In genomic region chr16:81214745-81215166, GRCh38 we compare ENCODE assay signal across 10 cellular contexts. TPM values are rescaled to one million over a fixed set of nuclear protein-coding genes. Genes with fewer than 3 reads are reported as not detected.
DNase-seq lines count a peak whose midpoint lies in the region; ATAC-seq and TF ChIP-seq lines count a peak whose summit lies in the region.
"Had no signal": no experiment of that assay in that cellular context is flagged by ENCODE, and none has a peak within 500 bp of the region (broad histone marks: within the 10 kb centered on the region; RNA-seq: fewer than 3 reads in every experiment).

No MANE protein-coding gene starts in this region.

- peaks cover 9% of the 10 kb centered on the region for H3K27me3 Mint-ChIP-seq in Calu3 (ENCODE audit: unreplicated experiment)
- peaks cover 15% of the 10 kb centered on the region for H3K27me3 Mint-ChIP-seq in activated CD8-positive, alpha-beta memory T cell treated with anti-CD3 and anti-CD28 coated beads, Interleukin-2, amount 10 ng/mL, durations not matched to agents 7 days and 5 days

- no peak overlapping the region for H3K4me3 Mint-ChIP-seq in Calu3 (ENCODE audit: low read depth, unreplicated experiment)
- H3K4me3 Mint-ChIP-seq in activated CD8-positive, alpha-beta memory T cell treated with anti-CD3 and anti-CD28 coated beads, Interleukin-2, amount 10 ng/mL, durations not matched to agents 7 days and 5 days: no peak overlapping the region

- CTCF ChIA-PET in Calu3 (lab: Charles Lee): interaction anchor here (0.6 to 0.9 kb wide), 2 partner anchors 10 to 18 kb away, joined by 3 to 6 read pairs; no protein-coding TSS in a partner anchor
- CTCF ChIA-PET in HEK293T (lab: Yijun Ruan, JAX): interaction anchor here (2.4 kb wide), 1 partner anchor 10 kb away, joined by 7 read pairs; no protein-coding TSS in a partner anchor
- CTCF ChIA-PET in activated CD8-positive, alpha-beta memory T cell treated with anti-CD3 and anti-CD28 coated beads, Interleukin-2, amount 10 ng/mL, durations not matched to agents 7 days and 5 days (lab: Charles Lee): no interaction called here

- no peaks in the 10 kb centered on the region for H3K9me3 Mint-ChIP-seq in Calu3 (ENCODE audit: low read depth, unreplicated experiment)
- H3K9me3 Mint-ChIP-seq in activated CD8-positive, alpha-beta memory T cell treated with anti-CD3 and anti-CD28 coated beads, Interleukin-2, amount 10 ng/mL, durations not matched to agents 7 days and 5 days (ENCODE audit: low read depth): no peaks in the 10 kb centered on the region

- no peaks in the 10 kb centered on the region for H3K36me3 Mint-ChIP-seq in Calu3 (ENCODE audit: insufficient read depth, unreplicated experiment)
- H3K36me3 Mint-ChIP-seq in activated CD8-positive, alpha-beta memory T cell treated with anti-CD3 and anti-CD28 coated beads, Interleukin-2, amount 10 ng/mL, durations not matched to agents 7 days and 5 days: no peaks in the 10 kb centered on the region

- ATAC-seq in left lobe of liver (peak; percentile 83), HG02852 (IDR thresholded peaks at IDR 0.05; ENCODE audit: unreplicated experiment) (no peak), sciatic nerve (no peak)
- ATAC-seq in activated CD8-positive, alpha-beta memory T cell treated with anti-CD3 and anti-CD28 coated beads, Interleukin-2, amount 10 ng/mL, durations not matched to agents 7 days and 5 days: no peak

- no peaks in the 10 kb centered on the region for H3K4me1 Mint-ChIP-seq in Calu3 (ENCODE audit: low read depth, unreplicated experiment)
- H3K4me1 Mint-ChIP-seq in activated CD8-positive, alpha-beta memory T cell treated with anti-CD3 and anti-CD28 coated beads, Interleukin-2, amount 10 ng/mL, durations not matched to agents 7 days and 5 days: no peaks in the 10 kb centered on the region

- no TSS peak for BruUV-seq in Calu3 (replicated peaks; lab: Mats Ljungman, UMichigan)

- H3K27ac Mint-ChIP-seq in Calu3 (ENCODE audit: unreplicated experiment): no peak overlapping the region
- no peak overlapping the region for H3K27ac Mint-ChIP-seq in activated CD8-positive, alpha-beta memory T cell treated with anti-CD3 and anti-CD28 coated beads, Interleukin-2, amount 10 ng/mL, durations not matched to agents 7 days and 5 days

- POLR2A ChIA-PET in HEK293T (lab: Yijun Ruan, JAX): no interaction called here

- intact Hi-C loops in Calu3 (cut with micrococcal nuclease; ENCODE audit: unreplicated experiment): loop anchor here (10.0 kb wide), 1 partner anchor 100 kb away; the partner anchor contains the start of gene GAN
- intact Hi-C loops in sciatic nerve (cut with DNase I): no loop called here

- DNase-seq in Calu3 (peak; percentile 70), HEK293T (ENCODE audit: extremely low spot score) (peak; percentile 28), amniotic epithelial cell (ENCODE audit: low read depth) (peak; percentile 13), left lobe of liver (ENCODE audit: low spot score) (no peak), sciatic nerve (ENCODE audit: low spot score) (no peak), activated gamma-delta T cell (lab: John Stamatoyannopoulos, UW) (no peak)
- DNase-seq in activated CD8-positive, alpha-beta memory T cell treated with anti-CD3 and anti-CD28 coated beads, Interleukin-2, amount 10 ng/mL, durations not matched to agents 7 days and 5 days: no peak
- DNase-seq: stimulated activated naive CD4-positive, alpha-beta T cell had no signal

- TF ChIP-seq CTCF in Calu3 (IDR thresholded peaks at IDR 0.05; ENCODE audit: unreplicated experiment): no peak

TF ChIP-seq in HEK293T, 16 proteins besides CTCF, POLR2A, EP300 and RAD21:
- TF ChIP-seq SP1 (IDR thresholded peaks at IDR 0.05) (no peak), L3MBTL2 (conservative IDR thresholded peaks at IDR 0.05) (no peak), FOXA1 (IDR thresholded peaks at IDR 0.05) (no peak), HDGF (IDR thresholded peaks at IDR 0.05; ENCODE audit: borderline replicate concordance) (no peak), LEF1 (IDR thresholded peaks at IDR 0.05; ENCODE audit: borderline replicate concordance) (no peak), NFRKB (IDR thresholded peaks at IDR 0.05) (no peak), CTBP1 (IDR thresholded peaks at IDR 0.05; ENCODE audit: borderline replicate concordance) (no peak), FOXK2 (IDR thresholded peaks at IDR 0.05) (no peak), ZNF384 (IDR thresholded peaks at IDR 0.05) (no peak), BHLHE40 (IDR thresholded peaks at IDR 0.05; ENCODE audit: borderline replicate concordance) (no peak), ELF4 (IDR thresholded peaks at IDR 0.05) (no peak), PKNOX1 (IDR thresholded peaks at IDR 0.05) (no peak), SUZ12 (IDR thresholded peaks at IDR 0.05) (no peak), FOXM1 (IDR thresholded peaks at IDR 0.05; ENCODE audit: borderline replicate concordance) (no peak), TARDBP (IDR thresholded peaks at IDR 0.05) (no peak), ARNT (IDR thresholded peaks at IDR 0.05) (no peak)

RNA-seq across cellular contexts. Expression of gene BCO1, which starts 23.7 kb away (rescaled TPM):
- 6.6 and 9.1 TPM in 2 replicates for total RNA-seq in Calu3 (2022)
- 0.25 TPM for total RNA-seq in left lobe of liver
- not detected for total RNA-seq in sciatic nerve
- not detected for total RNA-seq in activated CD8-positive, alpha-beta memory T cell treated with anti-CD3 and anti-CD28 coated beads, Interleukin-2, amount 10 ng/mL, durations not matched to agents 7 days and 5 days
- total RNA-seq: T-helper 2 cell treated with Interferon-gamma antibody and Interleukin-4, amounts not matched to agents 100 ng/mL and 5 ng/mL, for 36 hours had no signal

Comparison
In these comparisons a context has a peak if more than half of its experiments do, and no peak if none do; other contexts are left out.
1. DNase-seq: peak in Calu3 (single experiment), HEK293T (single experiment) and amniotic epithelial cell (single experiment); none in left lobe of liver (single experiment), sciatic nerve (single experiment), activated gamma-delta T cell (single experiment) and activated CD8-positive, alpha-beta memory T cell treated with anti-CD3 and anti-CD28 coated beads, Interleukin-2, amount 10 ng/mL, durations not matched to agents 7 days and 5 days (single experiment).